Comparison of ENCODE assay signal across 16 cellular contexts in the genomic region with DNA sequence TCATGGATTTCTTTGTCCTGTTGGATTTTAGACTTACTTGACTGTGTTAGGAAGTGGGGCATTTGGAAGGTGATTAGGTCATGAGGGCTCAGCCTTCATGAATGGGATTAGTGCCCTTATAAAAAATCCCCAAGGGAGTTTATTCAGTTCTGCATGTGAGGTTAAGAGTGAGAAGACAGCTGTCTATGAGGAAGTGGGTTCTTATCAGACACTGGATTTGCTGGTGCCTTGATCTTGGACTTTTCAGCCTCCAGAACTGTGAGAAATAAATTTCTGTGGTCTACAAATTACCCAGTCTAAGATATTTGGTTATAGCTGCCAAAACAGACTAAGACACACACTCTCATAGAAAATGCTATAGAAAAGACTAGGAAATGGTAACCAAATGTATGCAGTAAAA.
A peak's percentile ranks its signal among the peaks of the same experiment; 100 is the strongest.
DNase-seq lines count a peak whose midpoint lies in the region; ATAC-seq and TF ChIP-seq lines count a peak whose summit lies in the region.
"Had no signal": no experiment of that assay in that cellular context is flagged by ENCODE, and none has a peak within 500 bp of the region (broad histone marks: within the 10 kb centered on the region; RNA-seq: fewer than 3 reads in every experiment).

No MANE protein-coding gene starts in this region.

- peaks cover 2 to 7% of the 10 kb centered on the region in 2 donors for H3K9me3 Mint-ChIP-seq in natural killer cell
- peaks cover 5% of the 10 kb centered on the region for H3K9me3 Mint-ChIP-seq in natural killer cell treated with Interleukin-12 subunit alpha and Interleukin-12 subunit beta and Interleukin-15 and Interleukin-18, amount 100 ng/mL, for 72 hours
- peaks cover 0 to 15% (median 7%) of the 10 kb centered on the region in 11 donors for H3K9me3 Mint-ChIP-seq in naive thymus-derived CD4-positive, alpha-beta T cell
- H3K9me3 Mint-ChIP-seq: H9 had no signal

- DNase-seq in natural killer cell (no peak), NCI-H82 (lab: John Stamatoyannopoulos, UW) (peak; percentile 67), astrocyte of the spinal cord (ENCODE audit: low read depth, low spot score) (peak; percentile 5), left colon (no peak), spleen (no peak)
- no peak for DNase-seq in natural killer cell treated with Interleukin-12 subunit alpha and Interleukin-12 subunit beta and Interleukin-15 and Interleukin-18, amount 100 ng/mL, for 72 hours (ENCODE audit: low spot score)
- DNase-seq in naive thymus-derived CD4-positive, alpha-beta T cell: no peak
- DNase-seq: C1 segment of cervical spinal cord, DMS153, H9, IMR-90, NCI-H1436, NCI-H2029, NCI-H524 treated with DMSO at 0.1 percent for 48 hours, SHP77 treated with DMSO at 0.1 percent for 48 hours had no signal

- no peak overlapping the region for H3K27ac ChIP-seq in naive thymus-derived CD4-positive, alpha-beta T cell (ENCODE audit: low read depth, low read length)
- H3K27ac ChIP-seq in spleen: no peak overlapping the region

- no peak for TF ChIP-seq POLR2A in spleen (IDR thresholded peaks at IDR 0.05)

- H3K27me3 ChIP-seq in naive thymus-derived CD4-positive, alpha-beta T cell (ENCODE audit: control insufficient read depth in 2 of 2, insufficient read depth in 2 of 2, low read length in 2 of 2): no peaks in the 10 kb centered on the region
- H3K27me3 ChIP-seq in spleen (replicated peaks in 1 of 7): no peaks in the 10 kb centered on the region

- H3K36me3 Mint-ChIP-seq in natural killer cell: no peaks in the 10 kb centered on the region
- H3K36me3 Mint-ChIP-seq in natural killer cell treated with Interleukin-12 subunit alpha and Interleukin-12 subunit beta and Interleukin-15 and Interleukin-18, amount 100 ng/mL, for 72 hours: no peaks in the 10 kb centered on the region
- H3K36me3 Mint-ChIP-seq in naive thymus-derived CD4-positive, alpha-beta T cell: no peaks in the 10 kb centered on the region

- POLR2A ChIA-PET in naive thymus-derived CD4-positive, alpha-beta T cell (lab: Charles Lee): no interaction called here

- no peaks in the 10 kb centered on the region for H3K27me3 Mint-ChIP-seq in natural killer cell (ENCODE audit: low read depth in 2 of 2)
- H3K27me3 Mint-ChIP-seq in natural killer cell treated with Interleukin-12 subunit alpha and Interleukin-12 subunit beta and Interleukin-15 and Interleukin-18, amount 100 ng/mL, for 72 hours: no peaks in the 10 kb centered on the region
- H3K27me3 Mint-ChIP-seq in naive thymus-derived CD4-positive, alpha-beta T cell: no peaks in the 10 kb centered on the region

- intact Hi-C loops in natural killer cell (cut with micrococcal nuclease) (no loop called here), left colon (cut with DNase I, micrococcal nuclease) (no loop called here), spleen (cut with DNase I; ENCODE audit: low total_unique reads) (no loop called here)
- intact Hi-C loops in naive thymus-derived CD4-positive, alpha-beta T cell (cut with micrococcal nuclease): no loop called here

- peaks cover 0 to 3% (median 0%) of the 10 kb centered on the region in 3 experiments for H3K9me3 ChIP-seq in naive thymus-derived CD4-positive, alpha-beta T cell (ENCODE audit: control insufficient read depth in 2 of 3, low read length in 3 of 3)
- peaks cover 0 to 25% (median 7%) of the 10 kb centered on the region in 8 donors for H3K9me3 ChIP-seq in spleen

- peak overlapping the region; percentile 6 for H3K4me3 Mint-ChIP-seq in natural killer cell
- no peak overlapping the region for H3K4me3 Mint-ChIP-seq in natural killer cell treated with Interleukin-12 subunit alpha and Interleukin-12 subunit beta and Interleukin-15 and Interleukin-18, amount 100 ng/mL, for 72 hours
- H3K4me3 Mint-ChIP-seq in naive thymus-derived CD4-positive, alpha-beta T cell: no peak overlapping the region
- H3K4me3 Mint-ChIP-seq: H9 had no signal

- no peak overlapping the region for H3K4me3 ChIP-seq in astrocyte of the spinal cord (ENCODE audit: low read depth, low read length)
- no peak overlapping the region for H3K4me3 ChIP-seq in naive thymus-derived CD4-positive, alpha-beta T cell (ENCODE audit: low read length)
- no peak overlapping the region for H3K4me3 ChIP-seq in spleen

- no peaks in the 10 kb centered on the region for H3K4me1 ChIP-seq in naive thymus-derived CD4-positive, alpha-beta T cell (ENCODE audit: control insufficient read depth in 2 of 2, insufficient read depth in 2 of 2, low read length in 2 of 2)
- H3K4me1 ChIP-seq in spleen: no peaks in the 10 kb centered on the region

- CTCF ChIA-PET in naive thymus-derived CD4-positive, alpha-beta T cell (lab: Charles Lee): no interaction called here

- in situ Hi-C loops in astrocyte of the spinal cord (cut with HindIII; ENCODE audit: low sequenced_read_pairs): no loop called here

- TF ChIP-seq CTCF in natural killer cell (IDR thresholded peaks at IDR 0.05) (no peak), astrocyte of the spinal cord (IDR thresholded peaks at IDR 0.05; ENCODE audit: low read depth, low read length) (no peak), spleen (IDR thresholded peaks at IDR 0.05 in 8 of 11, conservative IDR thresholded peaks at IDR 0.05 in 3 of 11) (no peak)

- H3K4me1 Mint-ChIP-seq in natural killer cell: peaks cover 9 to 18% of the 10 kb centered on the region in 2 donors
- H3K4me1 Mint-ChIP-seq in natural killer cell treated with Interleukin-12 subunit alpha and Interleukin-12 subunit beta and Interleukin-15 and Interleukin-18, amount 100 ng/mL, for 72 hours (ENCODE audit: low read depth in 2 of 2): peaks cover 0 to 7% of the 10 kb centered on the region in 2 donors
- no peaks in the 10 kb centered on the region for H3K4me1 Mint-ChIP-seq in naive thymus-derived CD4-positive, alpha-beta T cell
- H3K4me1 Mint-ChIP-seq: H9 had no signal

- ATAC-seq in natural killer cell (peak in 1 of 3 donors; percentile 63), left colon (no peak), HG03159 (IDR thresholded peaks at IDR 0.05; ENCODE audit: unreplicated experiment) (no peak)
- ATAC-seq in natural killer cell treated with Interleukin-12 subunit alpha and Interleukin-12 subunit beta and Interleukin-15 and Interleukin-18, amount 100 ng/mL, for 72 hours: no peak
- no peak for ATAC-seq in naive thymus-derived CD4-positive, alpha-beta T cell

- no peaks in the 10 kb centered on the region for H3K36me3 ChIP-seq in naive thymus-derived CD4-positive, alpha-beta T cell (ENCODE audit: control insufficient read depth in 2 of 3, insufficient read depth in 3 of 3, low read length in 3 of 3)
- no peaks in the 10 kb centered on the region for H3K36me3 ChIP-seq in spleen

- no peak overlapping the region for H3K27ac Mint-ChIP-seq in natural killer cell
- no peak overlapping the region for H3K27ac Mint-ChIP-seq in natural killer cell treated with Interleukin-12 subunit alpha and Interleukin-12 subunit beta and Interleukin-15 and Interleukin-18, amount 100 ng/mL, for 72 hours
- no peak overlapping the region for H3K27ac Mint-ChIP-seq in naive thymus-derived CD4-positive, alpha-beta T cell
- H3K27ac Mint-ChIP-seq: H9 had no signal

Comparison
In these comparisons a context has a peak if more than half of its experiments do, and no peak if none do; other contexts are left out.
1. DNase-seq: peak in NCI-H82 (single experiment) and astrocyte of the spinal cord (single experiment); none in natural killer cell (single experiment), natural killer cell treated with Interleukin-12 subunit alpha and Interleukin-12 subunit beta and Interleukin-15 and Interleukin-18, amount 100 ng/mL, for 72 hours (single experiment), left colon (0 of 2), naive thymus-derived CD4-positive, alpha-beta T cell (0 of 9) and spleen (single experiment).